1 cellular context compared by ENCODE assay signal in genomic region chr1:167173516-167174184, GRCh38.
TF ChIP-seq lines count a peak whose summit lies in the region.

No MANE protein-coding gene starts in this region.

TF ChIP-seq in HCT116, 20 proteins besides CTCF, POLR2A, EP300 and RAD21:
- TF ChIP-seq ELF1 (IDR thresholded peaks at IDR 0.05; ENCODE audit: borderline replicate concordance, low read depth) (no peak), CBX3 (IDR thresholded peaks at IDR 0.05; ENCODE audit: low read depth) (peak; percentile 58; the same call in 1 of the 2 replicates), ZBTB33 (IDR thresholded peaks at IDR 0.05; ENCODE audit: extremely low read depth, insufficient replicate concordance, low read length) (no peak), SRF (IDR thresholded peaks at IDR 0.05; ENCODE audit: low read depth) (no peak), POLR2AphosphoS5 (IDR thresholded peaks at IDR 0.05; ENCODE audit: low read depth, low read length) (no peak; the same call in 1 of the 2 replicates), JUND (IDR thresholded peaks at IDR 0.05) (peak; percentile 69), TCF7L2 (IDR thresholded peaks at IDR 0.05; ENCODE audit: borderline replicate concordance, extremely low read depth, insufficient read depth, insufficient read length) (peak; percentile 26), FOSL1 (IDR thresholded peaks at IDR 0.05; ENCODE audit: low read depth) (peak; percentile 74), MAX (IDR thresholded peaks at IDR 0.05) (no peak; the same call in 1 of the 2 replicates), ZFX (IDR thresholded peaks at IDR 0.05) (no peak), ATF3 (IDR thresholded peaks at IDR 0.05) (no peak), SP1 (IDR thresholded peaks at IDR 0.05; ENCODE audit: low read depth) (peak; percentile 64), CEBPB (IDR thresholded peaks at IDR 0.05; ENCODE audit: low read depth) (no peak), REST (IDR thresholded peaks at IDR 0.05; ENCODE audit: low read depth) (no peak), EGR1 (IDR thresholded peaks at IDR 0.05; ENCODE audit: low read depth) (no peak), YY1 (IDR thresholded peaks at IDR 0.05; ENCODE audit: extremely low read depth, insufficient replicate concordance, low read depth, low read length) (peak; percentile 20), EZH2 (IDR thresholded peaks at IDR 0.05) (no peak), SIN3A (IDR thresholded peaks at IDR 0.05; ENCODE audit: low read depth) (0 out of 2 replicates have a peak, but pooled peaks have one; percentile 15), ZNF274 (IDR thresholded peaks at IDR 0.05; ENCODE audit: low read depth, low read length) (no peak)
TF ChIP-seq in HCT116: peak in this region for 7.
